9 cellular contexts compared by ENCODE assay signal in genomic region chr14:88005050-88005481, GRCh38.
A peak's percentile ranks its signal among the peaks of the same experiment; 100 is the strongest.
DNase-seq lines count a peak whose midpoint lies in the region; ATAC-seq and TF ChIP-seq lines count a peak whose summit lies in the region.
"Had no signal": no experiment of that assay in that cellular context is flagged by ENCODE, and none has a peak within 500 bp of the region (broad histone marks: within the 10 kb centered on the region; RNA-seq: fewer than 3 reads in every experiment).

GPR65 (plus strand) TSS chr14:88005135; CDS start chr14:88010848, 5,713 bp downstream.

- TF ChIP-seq CTCF in GM20000 (IDR thresholded peaks at IDR 0.05; ENCODE audit: extremely low read depth, missing control alignments) (no peak), nephron progenitor cell (IDR thresholded peaks at IDR 0.05) (no peak)

- H3K4me3 ChIP-seq in skin epidermis, result peak within 1 kb of the TSS; percentile 2 to 34 (median 21)
- H3K4me3 ChIP-seq: lung had no signal

- peak; percentile 35 for ATAC-seq in HG03558 (IDR thresholded peaks at IDR 0.05; ENCODE audit: extremely low read depth, unreplicated experiment)

- DNase-seq in GM20000 (ENCODE audit: low spot score) (peak; percentile 49), NCI-H2227 (lab: John Stamatoyannopoulos, UW; ENCODE audit: unreplicated experiment) (no peak), nephron progenitor cell (no peak), hippocampal formation (lab: John Stamatoyannopoulos, UW) (no peak)
- DNase-seq in activated naive CD4-positive, alpha-beta T cell treated with anti-CD3 and anti-CD28 coated beads, Interleukin-2, amount 10 ng/mL, durations not matched to agents 7 days and 5 days, result peak; percentile 49

- H3K27ac ChIP-seq in skin epidermis, result peak within 1 kb of the TSS in 17 of 21 experiments; percentile 4 to 87 (median 66)

- peaks cover 2% of the 10 kb centered on the region for H3K9me3 Mint-ChIP-seq in activated naive CD4-positive, alpha-beta T cell treated with anti-CD3 and anti-CD28 coated beads, Interleukin-2, amount 10 ng/mL, durations not matched to agents 7 days and 5 days
- no peaks in the 10 kb centered on the region for H3K9me3 Mint-ChIP-seq in nephron progenitor cell

- peaks cover 32% of the 10 kb centered on the region for H3K36me3 Mint-ChIP-seq in activated naive CD4-positive, alpha-beta T cell treated with anti-CD3 and anti-CD28 coated beads, Interleukin-2, amount 10 ng/mL, durations not matched to agents 7 days and 5 days
- H3K36me3 Mint-ChIP-seq in nephron progenitor cell (ENCODE audit: low read depth), result no peaks in the 10 kb centered on the region

- peaks cover 54% of the 10 kb centered on the region for H3K4me1 Mint-ChIP-seq in activated naive CD4-positive, alpha-beta T cell treated with anti-CD3 and anti-CD28 coated beads, Interleukin-2, amount 10 ng/mL, durations not matched to agents 7 days and 5 days
- no peaks in the 10 kb centered on the region for H3K4me1 Mint-ChIP-seq in nephron progenitor cell

- CTCF ChIA-PET in activated naive CD4-positive, alpha-beta T cell treated with anti-CD3 and anti-CD28 coated beads, Interleukin-2, amount 10 ng/mL, durations not matched to agents 7 days and 5 days (lab: Charles Lee), result interaction anchor here (1.7 kb wide), 1 partner anchor 12 kb away, joined by 10 read pairs; the partner anchor contains the start of gene GALC

- peak within 1 kb of the TSS; percentile 97 for H3K27ac Mint-ChIP-seq in activated naive CD4-positive, alpha-beta T cell treated with anti-CD3 and anti-CD28 coated beads, Interleukin-2, amount 10 ng/mL, durations not matched to agents 7 days and 5 days
- H3K27ac Mint-ChIP-seq in nephron progenitor cell, result no peak within 1 kb of the TSS

- H3K27me3 Mint-ChIP-seq in activated naive CD4-positive, alpha-beta T cell treated with anti-CD3 and anti-CD28 coated beads, Interleukin-2, amount 10 ng/mL, durations not matched to agents 7 days and 5 days, result no peaks in the 10 kb centered on the region
- H3K27me3 Mint-ChIP-seq in nephron progenitor cell (ENCODE audit: low read depth, poor library complexity), result peaks cover 4% of the 10 kb centered on the region

- peak; percentile 13 for TF ChIP-seq POLR2A in GM10847 (IDR thresholded peaks at IDR 0.05; ENCODE audit: extremely low read depth, insufficient read length)

- H3K4me3 Mint-ChIP-seq in activated naive CD4-positive, alpha-beta T cell treated with anti-CD3 and anti-CD28 coated beads, Interleukin-2, amount 10 ng/mL, durations not matched to agents 7 days and 5 days, result peak within 1 kb of the TSS; percentile 90
- H3K4me3 Mint-ChIP-seq in nephron progenitor cell, result no peak within 1 kb of the TSS

Comparison
In these comparisons a context has a peak if more than half of its experiments do, and no peak if none do; other contexts are left out.
1. DNase-seq: peak in GM20000 (single experiment) and activated naive CD4-positive, alpha-beta T cell treated with anti-CD3 and anti-CD28 coated beads, Interleukin-2, amount 10 ng/mL, durations not matched to agents 7 days and 5 days (single experiment); none in NCI-H2227 (single experiment), nephron progenitor cell (single experiment) and hippocampal formation (0 of 2).